15 cellular contexts compared by ENCODE assay signal in genomic region chr1:192608671-192609070, GRCh38. TPM values are rescaled to one million over a fixed set of nuclear protein-coding genes. Genes with fewer than 3 reads are reported as not detected.
DNase-seq lines count a peak whose midpoint lies in the region; ATAC-seq lines count a peak whose summit lies in the region.
"Had no signal": no experiment of that assay in that cellular context is flagged by ENCODE, and none has a peak within 500 bp of the region (broad histone marks: within the 10 kb centered on the region; RNA-seq: fewer than 3 reads in every experiment).

No MANE protein-coding gene starts in this region.

- H3K36me3 ChIP-seq in skeletal muscle satellite cell (ENCODE audit: insufficient read depth, low read length), result no peaks in the 10 kb centered on the region
- H3K36me3 ChIP-seq: left lung had no signal

- POLR2A ChIA-PET in activated CD4-positive, alpha-beta T cell treated with anti-CD3 and anti-CD28 coated beads, Interleukin-2, amount 10 ng/mL, durations not matched to agents 7 days and 5 days (lab: Charles Lee), result interaction anchor here (0.8 kb wide), 1 partner anchor 116 kb away, joined by 3 read pairs; no protein-coding TSS in a partner anchor

- CTCF ChIA-PET in activated CD4-positive, alpha-beta T cell treated with anti-CD3 and anti-CD28 coated beads, Interleukin-2, amount 10 ng/mL, durations not matched to agents 7 days and 5 days (lab: Charles Lee), result interaction anchor here (0.6 to 1.9 kb wide), 4 partner anchors 36 to 1074 kb away, joined by 3 to 6 read pairs (median 5); no protein-coding TSS in a partner anchor

- no peak for ATAC-seq in HG03521 (IDR thresholded peaks at IDR 0.05; ENCODE audit: unreplicated experiment)
- ATAC-seq in HG03095 (IDR thresholded peaks at IDR 0.05; ENCODE audit: unreplicated experiment), result no peak
- ATAC-seq: GM23338 had no signal

- peak overlapping the region; percentile 17 for H3K27ac Mint-ChIP-seq in activated CD4-positive, alpha-beta T cell treated with anti-CD3 and anti-CD28 coated beads, Interleukin-2, amount 10 ng/mL, durations not matched to agents 7 days and 5 days
- H3K27ac Mint-ChIP-seq in IgD-negative memory B cell, result peak overlapping the region; percentile 47 to 97 (median 97)
- H3K27ac Mint-ChIP-seq in dendritic cell treated with granulocyte-macrophage colony-stimulating factor and Interleukin-4, amounts not matched to agents 40 ng/mL and 50 ng/mL, for 4 days, result peak overlapping the region; percentile 56
- H3K27ac Mint-ChIP-seq: GM23338 had no signal

- H3K4me1 Mint-ChIP-seq in activated CD4-positive, alpha-beta T cell treated with anti-CD3 and anti-CD28 coated beads, Interleukin-2, amount 10 ng/mL, durations not matched to agents 7 days and 5 days, result peaks cover 18% of the 10 kb centered on the region
- peaks cover 16 to 19% (median 19%) of the 10 kb centered on the region in 3 donors for H3K4me1 Mint-ChIP-seq in IgD-negative memory B cell
- H3K4me1 Mint-ChIP-seq in dendritic cell treated with granulocyte-macrophage colony-stimulating factor and Interleukin-4, amounts not matched to agents 40 ng/mL and 50 ng/mL, for 4 days (ENCODE audit: low read depth), result peaks cover 21% of the 10 kb centered on the region
- H3K4me1 Mint-ChIP-seq: GM23338 had no signal

- intact Hi-C loops in dendritic cell treated with granulocyte-macrophage colony-stimulating factor and Interleukin-4, amounts not matched to agents 40 ng/mL and 50 ng/mL, for 4 days (cut with micrococcal nuclease), result loop anchor here (1.0 to 2.0 kb wide), 3 partner anchors 28 to 202 kb away; no protein-coding TSS in a partner anchor

- no peak for DNase-seq in activated CD4-positive, alpha-beta T cell treated with anti-CD3 and anti-CD28 coated beads, Interleukin-2, amount 10 ng/mL, durations not matched to agents 7 days and 5 days
- DNase-seq in activated CD4-positive, alpha-beta T cell treated with anti-CD3 and anti-CD28 coated beads, Interleukin-2, amount 50 U/mL, for 1 hour, result no peak
- DNase-seq in inferior parietal cortex (ENCODE audit: extremely low spot score), result no peak
- DNase-seq: NCI-H526 treated with DMSO at 0.1 percent for 48 hours, occipital lobe, retina had no signal

- H3K36me3 Mint-ChIP-seq in activated CD4-positive, alpha-beta T cell treated with anti-CD3 and anti-CD28 coated beads, Interleukin-2, amount 10 ng/mL, durations not matched to agents 7 days and 5 days (ENCODE audit: low read depth), result no peaks in the 10 kb centered on the region
- H3K36me3 Mint-ChIP-seq in IgD-negative memory B cell, result no peaks in the 10 kb centered on the region
- H3K36me3 Mint-ChIP-seq in dendritic cell treated with granulocyte-macrophage colony-stimulating factor and Interleukin-4, amounts not matched to agents 40 ng/mL and 50 ng/mL, for 4 days (ENCODE audit: low read depth), result no peaks in the 10 kb centered on the region
- H3K36me3 Mint-ChIP-seq: activated naive CD4-positive, alpha-beta T cell treated with anti-CD3 and anti-CD28 coated beads, Interleukin-2, amount 50 U/mL, for 24 hours had no signal

- H3K9me3 ChIP-seq in skeletal muscle satellite cell (replicated peaks; ENCODE audit: low read length), result no peaks in the 10 kb centered on the region
- H3K9me3 ChIP-seq: left lung had no signal

- peak overlapping the region; percentile 58 for H3K4me3 ChIP-seq in skeletal muscle satellite cell (ENCODE audit: low read length)
- H3K4me3 ChIP-seq: GM23338, K562, left lung had no signal

- H3K9me3 Mint-ChIP-seq in activated CD4-positive, alpha-beta T cell treated with anti-CD3 and anti-CD28 coated beads, Interleukin-2, amount 10 ng/mL, durations not matched to agents 7 days and 5 days, result no peaks in the 10 kb centered on the region
- no peaks in the 10 kb centered on the region for H3K9me3 Mint-ChIP-seq in IgD-negative memory B cell
- H3K9me3 Mint-ChIP-seq in dendritic cell treated with granulocyte-macrophage colony-stimulating factor and Interleukin-4, amounts not matched to agents 40 ng/mL and 50 ng/mL, for 4 days, result no peaks in the 10 kb centered on the region
- H3K9me3 Mint-ChIP-seq: activated naive CD4-positive, alpha-beta T cell treated with anti-CD3 and anti-CD28 coated beads, Interleukin-2, amount 50 U/mL, for 24 hours; GM23338 had no signal

- peak overlapping the region; percentile 56 for H3K9ac ChIP-seq in skeletal muscle satellite cell (ENCODE audit: low read depth, low read length)

- peak overlapping the region; percentile 81 for H3K4me2 ChIP-seq in skeletal muscle satellite cell (ENCODE audit: low read length)
- H3K4me2 ChIP-seq: GM23338 had no signal

- H3K27me3 ChIP-seq in skeletal muscle satellite cell (ENCODE audit: control insufficient read depth, insufficient read depth, low read length), result no peaks in the 10 kb centered on the region
- H3K27me3 ChIP-seq: left lung had no signal

- H3K27me3 Mint-ChIP-seq in activated CD4-positive, alpha-beta T cell treated with anti-CD3 and anti-CD28 coated beads, Interleukin-2, amount 10 ng/mL, durations not matched to agents 7 days and 5 days, result no peaks in the 10 kb centered on the region
- peaks cover 2% of the 10 kb centered on the region for H3K27me3 Mint-ChIP-seq in IgD-negative memory B cell
- peaks cover 10% of the 10 kb centered on the region for H3K27me3 Mint-ChIP-seq in dendritic cell treated with granulocyte-macrophage colony-stimulating factor and Interleukin-4, amounts not matched to agents 40 ng/mL and 50 ng/mL, for 4 days
- H3K27me3 Mint-ChIP-seq: activated naive CD4-positive, alpha-beta T cell treated with anti-CD3 and anti-CD28 coated beads, Interleukin-2, amount 50 U/mL, for 24 hours had no signal

- H3K4me3 Mint-ChIP-seq in activated CD4-positive, alpha-beta T cell treated with anti-CD3 and anti-CD28 coated beads, Interleukin-2, amount 10 ng/mL, durations not matched to agents 7 days and 5 days, result no peak overlapping the region
- no peak overlapping the region for H3K4me3 Mint-ChIP-seq in IgD-negative memory B cell
- H3K4me3 Mint-ChIP-seq in dendritic cell treated with granulocyte-macrophage colony-stimulating factor and Interleukin-4, amounts not matched to agents 40 ng/mL and 50 ng/mL, for 4 days, result no peak overlapping the region
- H3K4me3 Mint-ChIP-seq: GM23338 had no signal

- H3K4me1 ChIP-seq in skeletal muscle satellite cell (ENCODE audit: control insufficient read depth, insufficient read depth, low read length), result peaks cover 12% of the 10 kb centered on the region

RNA-seq across cellular contexts. Expression of gene RGS13, which starts 27.3 kb away (rescaled TPM):
- total RNA-seq in activated CD4-positive, alpha-beta T cell treated with anti-CD3 and anti-CD28 coated beads, Interleukin-2, amount 10 ng/mL, durations not matched to agents 7 days and 5 days, result not detected
- 0.33 TPM for polyA plus RNA-seq in IgD-negative memory B cell
- not detected in 2 replicates for total RNA-seq in skeletal muscle satellite cell (2012; rRNA removed)
- total RNA-seq: GM23338, K562, occipital lobe had no signal
- polyA plus RNA-seq: GM23338, K562 had no signal

RNA-seq across cellular contexts. Expression of gene RGS1, which starts 33.1 kb away (rescaled TPM):
- total RNA-seq in activated CD4-positive, alpha-beta T cell treated with anti-CD3 and anti-CD28 coated beads, Interleukin-2, amount 10 ng/mL, durations not matched to agents 7 days and 5 days, result 10 to 100 TPM; 14.2 to 14.8 TPM
- polyA plus RNA-seq in IgD-negative memory B cell, result 119 TPM
- total RNA-seq in skeletal muscle satellite cell (2012; rRNA removed), result not detected in 2 replicates
- total RNA-seq: GM23338, K562 had no signal
- polyA plus RNA-seq: GM23338, K562 had no signal

Comparison
In these comparisons a context has a peak if more than half of its experiments do, and no peak if none do; other contexts are left out.
1. H3K27ac Mint-ChIP-seq: peak in every context shown above with its lines; median percentile 97 in IgD-negative memory B cell; 56 in dendritic cell treated with granulocyte-macrophage colony-stimulating factor and Interleukin-4, amounts not matched to agents 40 ng/mL and 50 ng/mL, for 4 days; 17 in activated CD4-positive, alpha-beta T cell treated with anti-CD3 and anti-CD28 coated beads, Interleukin-2, amount 10 ng/mL, durations not matched to agents 7 days and 5 days.